ENCODE assay signal across 33 cellular contexts in genomic region chr4:137467537-137467936, GRCh38.
"Had no signal": no experiment of that assay in that cellular context is flagged by ENCODE, and none has a peak within 500 bp of the region (broad histone marks: within the 10 kb centered on the region; RNA-seq: fewer than 3 reads in every experiment).

No MANE protein-coding gene starts in this region.

- H3K4me3 Mint-ChIP-seq: activated B cell treated with CpG ODN at 0.5 μM for 24 hours; activated CD8-positive, alpha-beta T cell treated with anti-CD3 and anti-CD28 coated beads for 36 hours; activated naive CD8-positive, alpha-beta T cell; activated T-cell treated with anti-CD3 and anti-CD28 coated beads, Interleukin-2, amount 50 U/mL, for 4 hours; activated T-helper 17 cell treated with anti-CD3 and anti-CD28 coated beads, Interleukin-2, amount 50 U/mL, for 72 hours; brain; T-helper 17 cell; T-helper 2 cell treated with Interferon-gamma antibody and Interleukin-4, amounts not matched to agents 5 μg/mL and 100 μg/mL, for 36 hours had no signal

- DNase-seq: activated B cell treated with CpG ODN at 0.5 μM for 24 hours; activated CD4-positive, alpha-beta T cell treated with anti-CD3 and anti-CD28 coated beads for 48 hours; activated CD4-positive, alpha-beta T cell treated with anti-CD3 and anti-CD28 coated beads, Interleukin-2, amount 50 U/mL, for 1 hour; activated CD4-positive, alpha-beta T cell treated with anti-CD3 and anti-CD28 coated beads, Interleukin-2, amount 50 U/mL, for 48 hours; activated CD8-positive, alpha-beta memory T cell treated with anti-CD3 and anti-CD28 coated beads for 24 hours; activated CD8-positive, alpha-beta T cell treated with anti-CD3 and anti-CD28 coated beads for 36 hours; activated effector memory CD4-positive, alpha-beta T cell treated with Interleukin-2 at 50 U/mL for 16 hours; activated gamma-delta T cell treated with Interleukin-2 at 50 U/mL for 16 hours; activated naive CD4-positive, alpha-beta T cell treated with anti-CD3 and anti-CD28 coated beads, Interleukin-2, amount 50 U/mL, for 16 hours; activated naive CD4-positive, alpha-beta T cell treated with Interleukin-2 at 50 U/mL for 16 hours; activated T-cell treated with anti-CD3 and anti-CD28 coated beads, Interleukin-2, amount 50 U/mL, for 4 hours; amygdala; aorta; central memory CD4-positive, alpha-beta T cell; cerebellar nuclear complex; colonic mucosa; effector CD8-positive, alpha-beta T cell; foreskin fibroblast; gastrocnemius medialis; glutamatergic neuron; heart left ventricle; T-helper 17 cell; T1000; WERI-Rb-1 had no signal

- H3K27ac ChIP-seq: breast epithelium, cardiac muscle cell, colonic mucosa, gastrocnemius medialis, heart left ventricle, hepatocyte, WERI-Rb-1 had no signal

- ATAC-seq: activated CD4-positive, CD25-positive, alpha-beta regulatory T cell treated with anti-CD3 and anti-CD28 coated beads, Interleukin-2, amount 50 U/mL, for 24 hours; activated CD8-positive, alpha-beta T cell treated with anti-CD3 and anti-CD28 coated beads for 36 hours; activated T-cell treated with anti-CD3 and anti-CD28 coated beads, Interleukin-2, amount 50 U/mL, for 4 hours; activated T-helper 17 cell treated with anti-CD3 and anti-CD28 coated beads, Interleukin-2, amount 50 U/mL, for 72 hours; esophagus mucosa; gastrocnemius medialis; heart left ventricle; T-helper 17 cell had no signal

- H3K36me3 Mint-ChIP-seq: activated naive CD8-positive, alpha-beta T cell; brain had no signal

- H3K4me1 Mint-ChIP-seq: activated B cell treated with CpG ODN at 0.5 μM for 24 hours; activated T-helper 17 cell treated with anti-CD3 and anti-CD28 coated beads, Interleukin-2, amount 50 U/mL, for 72 hours; brain; T-helper 17 cell had no signal

- H3K9me3 ChIP-seq: colonic mucosa, gastrocnemius medialis had no signal

- H3K4me1 ChIP-seq: breast epithelium, colonic mucosa, gastrocnemius medialis, heart left ventricle had no signal

- H3K27me3 Mint-ChIP-seq: activated B cell treated with CpG ODN at 0.5 μM for 24 hours; activated CD8-positive, alpha-beta T cell treated with anti-CD3 and anti-CD28 coated beads for 36 hours; activated naive CD8-positive, alpha-beta T cell; activated T-helper 17 cell treated with anti-CD3 and anti-CD28 coated beads, Interleukin-2, amount 50 U/mL, for 72 hours; T-helper 17 cell had no signal

- H3K4me3 ChIP-seq: breast epithelium, cardiac muscle cell, colonic mucosa, gastrocnemius medialis, heart left ventricle, hepatocyte had no signal

- H3K4me2 ChIP-seq: hepatocyte had no signal

- H3K27me3 ChIP-seq: breast epithelium, cardiac muscle cell, colonic mucosa, gastrocnemius medialis, heart left ventricle, hepatocyte had no signal

- H2AFZ ChIP-seq: hepatocyte had no signal

- H3K36me3 ChIP-seq: breast epithelium, cardiac muscle cell, colonic mucosa, gastrocnemius medialis, heart left ventricle, WERI-Rb-1 had no signal

- H3K27ac Mint-ChIP-seq: activated B cell treated with CpG ODN at 0.5 μM for 24 hours; activated CD8-positive, alpha-beta T cell treated with anti-CD3 and anti-CD28 coated beads for 36 hours; activated naive CD8-positive, alpha-beta T cell; activated T-helper 17 cell treated with anti-CD3 and anti-CD28 coated beads, Interleukin-2, amount 50 U/mL, for 72 hours; brain; T-helper 17 cell; T-helper 2 cell treated with Interferon-gamma antibody and Interleukin-4, amounts not matched to agents 5 μg/mL and 100 μg/mL, for 36 hours had no signal
